Comparison of ENCODE assay signal across 8 cellular contexts in the genomic region with DNA sequence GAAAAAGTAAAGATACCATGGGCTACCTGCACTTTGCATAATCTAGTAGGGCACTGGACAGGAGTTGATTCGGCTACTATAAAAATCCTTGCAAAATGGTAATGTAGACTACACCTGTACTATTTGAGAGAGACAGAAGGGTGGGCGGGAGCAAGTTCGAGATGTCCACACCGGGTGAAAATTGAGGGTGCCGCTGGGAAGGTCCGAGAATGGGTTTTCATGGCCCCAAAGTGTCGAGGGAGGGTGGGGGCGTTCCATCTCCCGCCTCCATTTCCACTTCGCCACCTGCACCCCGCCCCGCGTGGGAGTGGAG. TPM values are rescaled to one million over a fixed set of nuclear protein-coding genes. Genes with fewer than 3 reads are reported as not detected.
DNase-seq lines count a peak whose midpoint lies in the region; ATAC-seq and TF ChIP-seq lines count a peak whose summit lies in the region.

No MANE protein-coding gene starts in this region.

- 0 to 2% methylated on average over 5 to 13 of the region's 13 CpGs for WGBS in body of pancreas, 2 donors
- WGBS in mesodermal cell (ENCODE audit: insufficient coverage in 2 of 2), 2 experiments: 0 to 4% methylated on average over 3 to 8 of the region's 13 CpGs

- H3K9me3 ChIP-seq in body of pancreas: no peaks in the 10 kb centered on the region
- no peaks in the 10 kb centered on the region for H3K9me3 ChIP-seq in mesodermal cell (ENCODE audit: control insufficient read depth, low read length)

- TF ChIP-seq POLR2A in body of pancreas (IDR thresholded peaks at IDR 0.05): no peak

- H3K27me3 ChIP-seq in HL-60 (ENCODE audit: insufficient read depth, poor library complexity, severe bottlenecking) (no peaks in the 10 kb centered on the region), body of pancreas (no peaks in the 10 kb centered on the region)

- H3K4me3 ChIP-seq in GM12865 (ENCODE audit: low read depth, low read length): peak overlapping the region; percentile 100
- peak overlapping the region; percentile 98 for H3K4me3 ChIP-seq in HL-60 (replicated peaks; ENCODE audit: insufficient read depth, low read length)
- peak overlapping the region; percentile 62 to 85 for H3K4me3 ChIP-seq in body of pancreas
- peak overlapping the region; percentile 92 for H3K4me3 ChIP-seq in mesodermal cell (ENCODE audit: extremely low read depth, insufficient read depth, low read length, poor library complexity, severe bottlenecking)

- no peak for DNase-seq in GM12865 (ENCODE audit: low read depth)
- DNase-seq in HL-60 (ENCODE audit: low read depth in 1 of 2, low spot score in 1 of 2): peak in 1 of 2 experiments; percentile 7
- DNase-seq in body of pancreas: no peak
- DNase-seq in occipital lobe (lab: John Stamatoyannopoulos, UW): no peak
- no peak for DNase-seq in stimulated activated naive CD4-positive, alpha-beta T cell treated with Interleukin-2 at 50 U/mL for 16 hours (lab: John Stamatoyannopoulos, UW)
- no peak for DNase-seq in NCI-H2029 treated with DMSO at 0.1 percent for 48 hours (lab: John Stamatoyannopoulos, UW)
- no peak for DNase-seq in GDM1 (lab: John Stamatoyannopoulos, UW)

- intact Hi-C loops in body of pancreas (cut with DNase I): no loop called here

- H3K4me1 ChIP-seq in body of pancreas (peaks cover 10% of the 10 kb centered on the region), mesodermal cell (ENCODE audit: control insufficient read depth, insufficient read depth, low read length, poor library complexity, severe bottlenecking) (no peaks in the 10 kb centered on the region)

- H3K36me3 ChIP-seq in body of pancreas (replicated peaks in 1 of 2; ENCODE audit: insufficient read depth in 1 of 2, low read depth in 2 of 2): no peaks in the 10 kb centered on the region
- H3K36me3 ChIP-seq in mesodermal cell (ENCODE audit: control insufficient read depth, insufficient read depth, low read length): peaks cover 34% of the 10 kb centered on the region

- no peak for TF ChIP-seq CTCF in GM12865 (IDR thresholded peaks at IDR 0.05; ENCODE audit: insufficient read depth, low read depth, low read length, missing control alignments)
- no peak for TF ChIP-seq CTCF in HL-60 (IDR thresholded peaks at IDR 0.05; ENCODE audit: insufficient read depth, low read length)
- no peak for TF ChIP-seq CTCF in body of pancreas (IDR thresholded peaks at IDR 0.05)

- H3K27ac ChIP-seq in HL-60 (replicated peaks): peak overlapping the region; percentile 79
- peak overlapping the region in 3 of 4 donors; percentile 86 to 88 (median 88) for H3K27ac ChIP-seq in body of pancreas
- peak overlapping the region; percentile 10 for H3K27ac ChIP-seq in mesodermal cell (ENCODE audit: low read depth, low read length, severe bottlenecking)

- ATAC-seq in body of pancreas: peak; percentile 5

RNA-seq across cellular contexts. Expression of gene SNX6, which starts 0.6 kb away (rescaled TPM):
- total RNA-seq in body of pancreas: 10 to 100 TPM; 28.8 to 41.2 TPM
- 102 TPM for polyA plus RNA-seq in mesodermal cell (2013, experiment 1 of 2)
- polyA plus RNA-seq in mesodermal cell (2013, experiment 2 of 2): 117 TPM
- 106 TPM for total RNA-seq in occipital lobe

Comparison
In these comparisons a context has a peak if more than half of its experiments do, and no peak if none do; other contexts are left out.
1. H3K27ac ChIP-seq: peak in every context shown above with its lines; median percentile 88 in body of pancreas; 79 in HL-60; 10 in mesodermal cell.